28 cellular contexts compared by ENCODE assay signal in genomic region chr7:8254667-8255066, GRCh38. TPM values are rescaled to one million over a fixed set of nuclear protein-coding genes. Genes with fewer than 3 reads are reported as not detected.
DNase-seq lines count a peak whose midpoint lies in the region; ATAC-seq, FAIRE-seq and TF ChIP-seq lines count a peak whose summit lies in the region.
"Had no signal": no experiment of that assay in that cellular context is flagged by ENCODE, and none has a peak within 500 bp of the region (broad histone marks: within the 10 kb centered on the region; RNA-seq: fewer than 3 reads in every experiment).

No MANE protein-coding gene starts in this region.

- H3K9me3 Mint-ChIP-seq in stimulated activated effector memory CD8-positive, alpha-beta T cell treated with anti-CD3 and anti-CD28 coated beads, Interleukin-12 subunit alpha, Interleukin-12 subunit beta, amount 100 ng/mL, for 72 hours, result no peaks in the 10 kb centered on the region
- no peaks in the 10 kb centered on the region for H3K9me3 Mint-ChIP-seq in activated CD4-positive, alpha-beta T cell treated with anti-CD3 and anti-CD28 coated beads, Interleukin-2, amount 10 ng/mL, durations not matched to agents 24 days and 14 days
- H3K9me3 Mint-ChIP-seq: activated CD8-positive, alpha-beta T cell treated with anti-CD3 and anti-CD28 coated beads for 36 hours; nephron had no signal

- ATAC-seq in stimulated activated effector memory CD8-positive, alpha-beta T cell treated with anti-CD3 and anti-CD28 coated beads, Interleukin-12 subunit alpha, Interleukin-12 subunit beta, amount 100 ng/mL, for 72 hours, result peak; percentile 31
- no peak for ATAC-seq in GM18520 (IDR thresholded peaks at IDR 0.05; ENCODE audit: unreplicated experiment)
- ATAC-seq: A549; activated CD8-positive, alpha-beta T cell treated with anti-CD3 and anti-CD28 coated beads for 36 hours had no signal

- H3K27ac Mint-ChIP-seq in stimulated activated effector memory CD8-positive, alpha-beta T cell treated with anti-CD3 and anti-CD28 coated beads, Interleukin-12 subunit alpha, Interleukin-12 subunit beta, amount 100 ng/mL, for 72 hours, result no peak overlapping the region
- H3K27ac Mint-ChIP-seq in activated CD4-positive, alpha-beta T cell treated with anti-CD3 and anti-CD28 coated beads, Interleukin-2, amount 10 ng/mL, durations not matched to agents 24 days and 14 days, result no peak overlapping the region
- H3K27ac Mint-ChIP-seq: activated CD8-positive, alpha-beta T cell treated with anti-CD3 and anti-CD28 coated beads for 36 hours; nephron had no signal

- no peak for FAIRE-seq in bronchial epithelial cell (lab: Jason Lieb, UNC)
- FAIRE-seq: A549, D721Med, kidney had no signal

- H3K4me3 ChIP-seq in bronchial epithelial cell (ENCODE audit: low read depth, low read length) (no peak overlapping the region), dorsolateral prefrontal cortex (no peak overlapping the region)
- H3K4me3 ChIP-seq: A549, PC-9, sigmoid colon, suprapubic skin had no signal

- intact Hi-C loops in dorsolateral prefrontal cortex (cut with DNase I), result no loop called here
- intact Hi-C loops in activated CD4-positive, alpha-beta T cell treated with anti-CD3 and anti-CD28 coated beads, Interleukin-2, amount 10 ng/mL, durations not matched to agents 24 days and 14 days (cut with micrococcal nuclease), result no loop called here

- no peaks in the 10 kb centered on the region for H3K4me1 Mint-ChIP-seq in stimulated activated effector memory CD8-positive, alpha-beta T cell treated with anti-CD3 and anti-CD28 coated beads, Interleukin-12 subunit alpha, Interleukin-12 subunit beta, amount 100 ng/mL, for 72 hours
- H3K4me1 Mint-ChIP-seq in activated CD4-positive, alpha-beta T cell treated with anti-CD3 and anti-CD28 coated beads, Interleukin-2, amount 10 ng/mL, durations not matched to agents 24 days and 14 days, result peaks cover 2% of the 10 kb centered on the region
- H3K4me1 Mint-ChIP-seq: nephron had no signal

- H3K36me3 ChIP-seq in bronchial epithelial cell (ENCODE audit: control insufficient read depth, insufficient read depth, low read length), result no peaks in the 10 kb centered on the region
- H3K36me3 ChIP-seq: sigmoid colon, suprapubic skin had no signal

- H3K27me3 ChIP-seq in bronchial epithelial cell (ENCODE audit: control insufficient read depth, insufficient read depth, low read length) (no peaks in the 10 kb centered on the region), dorsolateral prefrontal cortex (peaks cover 0 to 8% (median 0%) of the 10 kb centered on the region in 45 donors)
- H3K27me3 ChIP-seq: suprapubic skin had no signal

- H3K4me3 Mint-ChIP-seq in stimulated activated effector memory CD8-positive, alpha-beta T cell treated with anti-CD3 and anti-CD28 coated beads, Interleukin-12 subunit alpha, Interleukin-12 subunit beta, amount 100 ng/mL, for 72 hours, result no peak overlapping the region
- H3K4me3 Mint-ChIP-seq in activated CD4-positive, alpha-beta T cell treated with anti-CD3 and anti-CD28 coated beads, Interleukin-2, amount 10 ng/mL, durations not matched to agents 24 days and 14 days, result no peak overlapping the region
- H3K4me3 Mint-ChIP-seq: activated CD8-positive, alpha-beta T cell treated with anti-CD3 and anti-CD28 coated beads for 36 hours; nephron had no signal

- H3K36me3 Mint-ChIP-seq in stimulated activated effector memory CD8-positive, alpha-beta T cell treated with anti-CD3 and anti-CD28 coated beads, Interleukin-12 subunit alpha, Interleukin-12 subunit beta, amount 100 ng/mL, for 72 hours, result no peaks in the 10 kb centered on the region
- no peaks in the 10 kb centered on the region for H3K36me3 Mint-ChIP-seq in activated CD4-positive, alpha-beta T cell treated with anti-CD3 and anti-CD28 coated beads, Interleukin-2, amount 10 ng/mL, durations not matched to agents 24 days and 14 days (ENCODE audit: low read depth)

- no peak overlapping the region for H3K27ac ChIP-seq in dorsolateral prefrontal cortex
- H3K27ac ChIP-seq: A549, HL-60, PC-9, sigmoid colon, suprapubic skin had no signal

- DNase-seq in NCI-H2107 treated with DMSO at 0.1 percent for 48 hours (lab: John Stamatoyannopoulos, UW; ENCODE audit: unreplicated experiment), result peak; percentile 17
- DNase-seq in NCI-H2107 (lab: John Stamatoyannopoulos, UW), result no peak
- DNase-seq in NCI-H2081 treated with DMSO at 0.1 percent for 48 hours (lab: John Stamatoyannopoulos, UW), result peak; percentile 45
- DNase-seq in bronchial epithelial cell (ENCODE audit: low read depth), result peak; percentile 31
- DNase-seq in stimulated activated effector memory CD8-positive, alpha-beta T cell treated with anti-CD3 and anti-CD28 coated beads, Interleukin-12 subunit alpha, Interleukin-12 subunit beta, amount 100 ng/mL, for 72 hours (ENCODE audit: low spot score in 2 of 2), result no peak
- DNase-seq in dorsolateral prefrontal cortex, result no peak
- no peak for DNase-seq in activated CD4-positive, alpha-beta T cell treated with anti-CD3 and anti-CD28 coated beads, Interleukin-2, amount 10 ng/mL, durations not matched to agents 24 days and 14 days
- DNase-seq: activated CD4-positive, CD25-positive, alpha-beta regulatory T cell; activated CD8-positive, alpha-beta T cell treated with anti-CD3 and anti-CD28 coated beads for 36 hours; activated naive CD4-positive, alpha-beta T cell; activated T-cell treated with anti-CD3 and anti-CD28 coated beads, Interleukin-2, amount 50 U/mL, for 1 hour; anterior cingulate cortex; central memory CD4-positive, alpha-beta T cell; foreskin melanocyte; GF-D8; kidney; NCI-H1694 treated with DMSO at 0.1 percent for 48 hours; NCI-H524; PC-9; sigmoid colon; T-helper 2 cell had no signal

- peaks cover 29% of the 10 kb centered on the region for H3K27me3 Mint-ChIP-seq in activated CD4-positive, alpha-beta T cell treated with anti-CD3 and anti-CD28 coated beads, Interleukin-2, amount 10 ng/mL, durations not matched to agents 24 days and 14 days

- TF ChIP-seq CTCF in bronchial epithelial cell (IDR thresholded peaks at IDR 0.05; ENCODE audit: insufficient read depth, low read length, severe bottlenecking) (no peak), dorsolateral prefrontal cortex (IDR thresholded peaks at IDR 0.05 in 54 of 56, conservative IDR thresholded peaks at IDR 0.05 in 2 of 56; ENCODE audit: low read depth in 1 of 56, partially characterized antibody in 56 of 56) (no peak)

RNA-seq across cellular contexts. Expression of gene ICA1, which starts 7.3 kb away (rescaled TPM):
- total RNA-seq in bronchial epithelial cell (10.5 and 14.8 TPM in 2 replicates), dorsolateral prefrontal cortex (100 to 1,000 TPM in 33 of 120 experiments, 10 to 100 TPM in 87; 47.2 to 155 (median 89.1) TPM)
- 0.62 and 0.72 TPM in 2 replicates for total RNA-seq in activated CD4-positive, alpha-beta T cell treated with anti-CD3 and anti-CD28 coated beads, Interleukin-2, amount 10 ng/mL, durations not matched to agents 24 days and 14 days
- total RNA-seq: M059J had no signal

Comparison
In these comparisons a context has a peak if more than half of its experiments do, and no peak if none do; other contexts are left out.
1. DNase-seq: peak in NCI-H2107 treated with DMSO at 0.1 percent for 48 hours (single experiment), NCI-H2081 treated with DMSO at 0.1 percent for 48 hours (single experiment) and bronchial epithelial cell (single experiment); none in NCI-H2107 (single experiment), stimulated activated effector memory CD8-positive, alpha-beta T cell treated with anti-CD3 and anti-CD28 coated beads, Interleukin-12 subunit alpha, Interleukin-12 subunit beta, amount 100 ng/mL, for 72 hours (0 of 2), dorsolateral prefrontal cortex (0 of 10) and activated CD4-positive, alpha-beta T cell treated with anti-CD3 and anti-CD28 coated beads, Interleukin-2, amount 10 ng/mL, durations not matched to agents 24 days and 14 days (single experiment).